1 cellular context compared by ENCODE assay signal in genomic region chr6:35273822-35274559, GRCh38.
TF ChIP-seq lines count a peak whose summit lies in the region.

No MANE protein-coding gene starts in this region.

TF ChIP-seq in K562, 482 proteins besides CTCF, POLR2A, EP300 and RAD21 (continued from another document):
- TF ChIP-seq ILK (tag; IDR thresholded peaks at IDR 0.05; ENCODE audit: borderline replicate concordance, low read depth) (no peak), ZKSCAN1 (IDR thresholded peaks at IDR 0.05; ENCODE audit: low read depth, low read length) (peak; percentile 46; the same call in 1 of the 2 replicates), NCOA4 (IDR thresholded peaks at IDR 0.05; ENCODE audit: partially characterized antibody) (no peak)
